30 cellular contexts compared by ENCODE assay signal in the genomic region with DNA sequence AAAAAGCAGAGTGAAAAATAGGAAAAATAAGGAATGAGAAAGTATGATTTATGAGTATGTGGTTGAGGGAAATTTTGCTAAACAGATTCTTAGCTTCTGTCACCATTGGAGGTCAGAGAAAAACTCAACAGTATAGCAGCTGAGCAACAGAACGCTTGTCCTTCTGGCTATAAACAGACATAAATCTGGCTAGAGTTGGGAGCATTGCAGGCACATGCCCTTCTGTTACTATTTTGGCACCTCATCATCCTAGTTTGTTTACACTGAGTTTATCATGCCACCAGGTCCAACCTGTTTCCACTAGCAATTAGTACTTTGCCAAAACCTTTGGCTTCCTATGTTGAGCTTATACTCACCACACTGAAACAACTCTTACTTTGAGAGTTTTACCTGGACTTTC. TPM values are rescaled to one million over a fixed set of nuclear protein-coding genes. Genes with fewer than 3 reads are reported as not detected.
DNase-seq lines count a peak whose midpoint lies in the region; ATAC-seq, FAIRE-seq and TF ChIP-seq lines count a peak whose summit lies in the region.
"Had no signal": no experiment of that assay in that cellular context is flagged by ENCODE, and none has a peak within 500 bp of the region (broad histone marks: within the 10 kb centered on the region; RNA-seq: fewer than 3 reads in every experiment).

No MANE protein-coding gene starts in this region.

- intact Hi-C loops in pancreas (cut with DNase I), result loop anchor here in 1 of 3 donors (10.0 kb wide), 1 partner anchor 171 kb away; no protein-coding TSS in a partner anchor

- no peak overlapping the region for H3K27ac ChIP-seq in CD8-positive, alpha-beta memory T cell (ENCODE audit: low read depth, low read length)
- no peak overlapping the region for H3K27ac ChIP-seq in pancreas
- H3K27ac ChIP-seq: BLaER1 treated with 17β-estradiol and CSF1 and Interleukin-3, amounts not matched to agents 10 nM and 100 nM; SK-N-MC; upper lobe of right lung had no signal

- CTCF ChIA-PET in CD8-positive, alpha-beta memory T cell (lab: Charles Lee), result interaction anchor here (0.8 to 3.2 kb wide), 3 partner anchors 12 to 153 kb away, joined by 3 to 8 read pairs (median 3); no protein-coding TSS in a partner anchor

- WGBS in pancreas, 2 donors, result 21 to 30% methylated on average over 1 of the region's 1 CpG

- H3K9me3 Mint-ChIP-seq in CD8-positive, alpha-beta memory T cell, result no peaks in the 10 kb centered on the region
- H3K9me3 Mint-ChIP-seq in activated T-helper 17 cell treated with anti-CD3 and anti-CD28 coated beads, Interleukin-2, amount 50 U/mL, for 72 hours, result no peaks in the 10 kb centered on the region
- H3K9me3 Mint-ChIP-seq: activated CD8-positive, alpha-beta T cell treated with anti-CD3 and anti-CD28 coated beads for 36 hours; GM23338; natural killer cell treated with Interleukin-12 subunit alpha and Interleukin-12 subunit beta and Interleukin-15 and Interleukin-18, amount 100 ng/mL, for 72 hours; T-helper 1 cell treated with Interleukin-12 subunit alpha and Interleukin-12 subunit beta and Interleukin-4 antibody, amounts not matched to agents 30 μg/mL and 1 μg/mL, for 36 hours had no signal

- no peaks in the 10 kb centered on the region for H3K27me3 Mint-ChIP-seq in CD8-positive, alpha-beta memory T cell
- no peaks in the 10 kb centered on the region for H3K27me3 Mint-ChIP-seq in activated T-helper 17 cell treated with anti-CD3 and anti-CD28 coated beads, Interleukin-2, amount 50 U/mL, for 72 hours
- H3K27me3 Mint-ChIP-seq: activated CD8-positive, alpha-beta T cell treated with anti-CD3 and anti-CD28 coated beads for 36 hours; natural killer cell treated with Interleukin-12 subunit alpha and Interleukin-12 subunit beta and Interleukin-15 and Interleukin-18, amount 100 ng/mL, for 72 hours had no signal

- H3K4me1 Mint-ChIP-seq in CD8-positive, alpha-beta memory T cell, result peaks cover 25 to 42% (median 31%) of the 10 kb centered on the region in 3 donors
- H3K4me1 Mint-ChIP-seq in activated T-helper 17 cell treated with anti-CD3 and anti-CD28 coated beads, Interleukin-2, amount 50 U/mL, for 72 hours, result peaks cover 14% of the 10 kb centered on the region

- H3K36me3 ChIP-seq in CD8-positive, alpha-beta memory T cell (ENCODE audit: insufficient read depth, low read length), result peaks cover 55% of the 10 kb centered on the region
- H3K36me3 ChIP-seq in pancreas, result peaks cover 0 to 40% (median 11%) of the 10 kb centered on the region in 3 donors

- no peaks in the 10 kb centered on the region for H3K9me3 ChIP-seq in CD8-positive, alpha-beta memory T cell (ENCODE audit: low read length)
- H3K9me3 ChIP-seq in pancreas, result no peaks in the 10 kb centered on the region
- H3K9me3 ChIP-seq: BLaER1 treated with 17β-estradiol and CSF1 and Interleukin-3, amounts not matched to agents 10 nM and 100 nM; MG63; mucosa of descending colon; upper lobe of right lung had no signal

- H3K4me3 Mint-ChIP-seq in CD8-positive, alpha-beta memory T cell, result no peak overlapping the region
- no peak overlapping the region for H3K4me3 Mint-ChIP-seq in activated T-helper 17 cell treated with anti-CD3 and anti-CD28 coated beads, Interleukin-2, amount 50 U/mL, for 72 hours
- H3K4me3 Mint-ChIP-seq: activated CD8-positive, alpha-beta T cell treated with anti-CD3 and anti-CD28 coated beads for 36 hours; GM23338; natural killer cell treated with Interleukin-12 subunit alpha and Interleukin-12 subunit beta and Interleukin-15 and Interleukin-18, amount 100 ng/mL, for 72 hours; T-helper 1 cell treated with Interleukin-12 subunit alpha and Interleukin-12 subunit beta and Interleukin-4 antibody, amounts not matched to agents 30 μg/mL and 1 μg/mL, for 36 hours had no signal

- peak overlapping the region in 5 of 8 donors; percentile 26 to 85 (median 45) for H3K27ac Mint-ChIP-seq in CD8-positive, alpha-beta memory T cell
- no peak overlapping the region for H3K27ac Mint-ChIP-seq in activated T-helper 17 cell treated with anti-CD3 and anti-CD28 coated beads, Interleukin-2, amount 50 U/mL, for 72 hours
- H3K27ac Mint-ChIP-seq: activated CD8-positive, alpha-beta T cell treated with anti-CD3 and anti-CD28 coated beads for 36 hours; GM23338; natural killer cell treated with Interleukin-12 subunit alpha and Interleukin-12 subunit beta and Interleukin-15 and Interleukin-18, amount 100 ng/mL, for 72 hours; T-helper 1 cell treated with Interleukin-12 subunit alpha and Interleukin-12 subunit beta and Interleukin-4 antibody, amounts not matched to agents 30 μg/mL and 1 μg/mL, for 36 hours had no signal

- no peak for TF ChIP-seq CTCF in pancreas (IDR thresholded peaks at IDR 0.05)

- ATAC-seq in esophagus mucosa (peak; percentile 94), pancreas (peak; percentile 37 to 94 (median 71))
- ATAC-seq in activated T-helper 17 cell treated with anti-CD3 and anti-CD28 coated beads, Interleukin-2, amount 50 U/mL, for 72 hours (replicated peaks), result no peak
- ATAC-seq: activated CD8-positive, alpha-beta T cell treated with anti-CD3 and anti-CD28 coated beads for 36 hours; GM12878; GM23338; mucosa of descending colon; natural killer cell treated with Interleukin-12 subunit alpha and Interleukin-12 subunit beta and Interleukin-15 and Interleukin-18, amount 100 ng/mL, for 72 hours; upper lobe of right lung had no signal

- peaks cover 16% of the 10 kb centered on the region for H3K4me1 ChIP-seq in CD8-positive, alpha-beta memory T cell (ENCODE audit: insufficient read depth, low read length)
- H3K4me1 ChIP-seq in pancreas, result peaks cover 0 to 17% (median 3%) of the 10 kb centered on the region in 3 donors

- no peaks in the 10 kb centered on the region for H3K27me3 ChIP-seq in CD8-positive, alpha-beta memory T cell (ENCODE audit: insufficient read depth, low read length, poor library complexity, severe bottlenecking)
- no peaks in the 10 kb centered on the region for H3K27me3 ChIP-seq in pancreas
- H3K27me3 ChIP-seq: BLaER1 treated with 17β-estradiol and CSF1 and Interleukin-3, amounts not matched to agents 10 nM and 100 nM; MG63; upper lobe of right lung had no signal

- POLR2A ChIA-PET in CD8-positive, alpha-beta memory T cell (lab: Charles Lee), result no interaction called here

- H3K4me3 ChIP-seq in CD8-positive, alpha-beta memory T cell (ENCODE audit: low read length), result no peak overlapping the region
- H3K4me3 ChIP-seq in pancreas, result no peak overlapping the region
- H3K4me3 ChIP-seq: BLaER1 treated with 17β-estradiol and CSF1 and Interleukin-3, amounts not matched to agents 10 nM and 100 nM; GM12878; GM23338; MG63; mucosa of descending colon; SK-N-MC; upper lobe of right lung had no signal

- FAIRE-seq in pancreas (lab: Jason Lieb, UNC), result no peak
- no peak for FAIRE-seq in HTR-8/SVneo (lab: Jason Lieb, UNC)
- FAIRE-seq: GM12878 had no signal

- no peak for DNase-seq in CD8-positive, alpha-beta memory T cell
- DNase-seq in NCI-H2171 (lab: John Stamatoyannopoulos, UW) (peak; percentile 9), pancreas (peak in 2 of 6 donors; percentile 27 to 36), HTR-8/SVneo (ENCODE audit: insufficient read length, low spot score) (no peak), T-helper 2 cell (no peak)
- DNase-seq: activated CD4-positive, alpha-beta T cell treated with anti-CD3 and anti-CD28 coated beads for 1 hour; activated CD8-positive, alpha-beta T cell treated with anti-CD3 and anti-CD28 coated beads for 36 hours; Calu3; MG63; mucosa of descending colon; NCI-H1105 treated with DMSO at 0.1 percent for 48 hours; NCI-H2081; NCI-H345; NCI-H748 treated with DMSO at 0.1 percent for 48 hours; RPMI8226; stimulated activated CD4-positive, alpha-beta T cell treated with anti-CD3 and anti-CD28 coated beads, Interleukin-12 subunit alpha, Interleukin-12 subunit beta, amount 100 ng/mL, for 4 hours; stimulated activated CD4-positive, alpha-beta T cell treated with anti-CD3 and anti-CD28 coated beads, Interleukin-4, amount 100 ng/mL, for 1 hour; upper lobe of right lung had no signal

- peaks cover 15 to 89% (median 35%) of the 10 kb centered on the region in 3 donors for H3K36me3 Mint-ChIP-seq in CD8-positive, alpha-beta memory T cell
- peaks cover 100% of the 10 kb centered on the region for H3K36me3 Mint-ChIP-seq in activated T-helper 17 cell treated with anti-CD3 and anti-CD28 coated beads, Interleukin-2, amount 50 U/mL, for 72 hours (ENCODE audit: low read depth)

RNA-seq across cellular contexts. Expression of a gene that starts 6.9 kb away (rescaled TPM):
- 10 to 100 TPM; 55.9 to 56.8 TPM for total RNA-seq in CD8-positive, alpha-beta memory T cell
- polyA plus RNA-seq in CD8-positive, alpha-beta memory T cell, result 27.8 TPM
- 23.6 TPM for total RNA-seq in esophagus mucosa
- total RNA-seq in pancreas, result 10 to 100 TPM; 20.0 to 28.9 (median 21.8) TPM
- 10 to 100 TPM; 14.2 to 17.9 TPM for polyA plus RNA-seq in pancreas
- 10 to 100 TPM; 40.9 to 48.3 TPM for total RNA-seq in activated T-helper 17 cell treated with anti-CD3 and anti-CD28 coated beads, Interleukin-2, amount 50 U/mL, for 72 hours

RNA-seq across cellular contexts. Expression of a gene that starts 22.1 kb away (rescaled TPM):
- total RNA-seq in CD8-positive, alpha-beta memory T cell, result 100 to 1,000 TPM; 167 to 170 TPM
- polyA plus RNA-seq in CD8-positive, alpha-beta memory T cell, result 414 TPM
- total RNA-seq in esophagus mucosa, result 0.76 TPM
- total RNA-seq in pancreas, result under 1 TPM; 0.08 to 0.92 (median 0.52) TPM
- polyA plus RNA-seq in pancreas, result under 1 TPM in 1 of 2 donors, not detected in 1; 0.04 TPM
- total RNA-seq in activated T-helper 17 cell treated with anti-CD3 and anti-CD28 coated beads, Interleukin-2, amount 50 U/mL, for 72 hours, result 100 to 1,000 TPM; 103 to 140 TPM
- total RNA-seq: Calu3, Daoy, GM23338, kidney epithelial cell, lung microvascular endothelial cell, osteoblast had no signal
- polyA plus RNA-seq: GM23338 had no signal

RNA-seq across cellular contexts. Expression of a gene that starts 23.8 kb away (rescaled TPM):
- 100 to 1,000 TPM; 426 to 438 TPM for total RNA-seq in CD8-positive, alpha-beta memory T cell
- 1,253 TPM for polyA plus RNA-seq in CD8-positive, alpha-beta memory T cell
- total RNA-seq in esophagus mucosa, result 4.0 TPM
- 1 to 10 TPM in 2 of 6 donors, under 1 TPM in 4; 0.23 to 2.4 (median 0.82) TPM for total RNA-seq in pancreas
- polyA plus RNA-seq in pancreas, result under 1 TPM; 0.14 to 0.80 TPM
- 100 to 1,000 TPM; 313 to 365 TPM for total RNA-seq in activated T-helper 17 cell treated with anti-CD3 and anti-CD28 coated beads, Interleukin-2, amount 50 U/mL, for 72 hours
- total RNA-seq: Calu3, GM23338, kidney epithelial cell, lung microvascular endothelial cell, osteoblast had no signal
- polyA plus RNA-seq: GM23338 had no signal

RNA-seq across cellular contexts. Expression of a gene that starts 35.1 kb away (rescaled TPM):
- 100 to 1,000 TPM; 277 to 280 TPM for total RNA-seq in CD8-positive, alpha-beta memory T cell
- polyA plus RNA-seq in CD8-positive, alpha-beta memory T cell, result 632 TPM
- total RNA-seq in esophagus mucosa, result 186 TPM
- 10 to 100 TPM; 46.5 to 81.4 (median 74.3) TPM for total RNA-seq in pancreas
- 100 to 1,000 TPM; 115 to 120 TPM for polyA plus RNA-seq in pancreas
- 100 to 1,000 TPM; 155 to 275 TPM for total RNA-seq in activated T-helper 17 cell treated with anti-CD3 and anti-CD28 coated beads, Interleukin-2, amount 50 U/mL, for 72 hours

Comparison
In these comparisons a context has a peak if more than half of its experiments do, and no peak if none do; other contexts are left out.
1. RNA of a gene that starts 22.1 kb away (total RNA-seq): 167 to 170 TPM in CD8-positive, alpha-beta memory T cell and 103 to 140 TPM in activated T-helper 17 cell treated with anti-CD3 and anti-CD28 coated beads, Interleukin-2, amount 50 U/mL, for 72 hours; 0.76 TPM in esophagus mucosa (single experiment) and 0.08 to 0.92 TPM in pancreas; every median in the first group is over 10 times any median in the second.
2. RNA of a gene that starts 23.8 kb away (total RNA-seq): 426 to 438 TPM in CD8-positive, alpha-beta memory T cell and 313 to 365 TPM in activated T-helper 17 cell treated with anti-CD3 and anti-CD28 coated beads, Interleukin-2, amount 50 U/mL, for 72 hours; 4.0 TPM in esophagus mucosa (single experiment) and 0.23 to 2.4 TPM in pancreas; every median in the first group is over 10 times any median in the second.